Comparison of ENCODE assay signal across 8 cellular contexts in the genomic region with DNA sequence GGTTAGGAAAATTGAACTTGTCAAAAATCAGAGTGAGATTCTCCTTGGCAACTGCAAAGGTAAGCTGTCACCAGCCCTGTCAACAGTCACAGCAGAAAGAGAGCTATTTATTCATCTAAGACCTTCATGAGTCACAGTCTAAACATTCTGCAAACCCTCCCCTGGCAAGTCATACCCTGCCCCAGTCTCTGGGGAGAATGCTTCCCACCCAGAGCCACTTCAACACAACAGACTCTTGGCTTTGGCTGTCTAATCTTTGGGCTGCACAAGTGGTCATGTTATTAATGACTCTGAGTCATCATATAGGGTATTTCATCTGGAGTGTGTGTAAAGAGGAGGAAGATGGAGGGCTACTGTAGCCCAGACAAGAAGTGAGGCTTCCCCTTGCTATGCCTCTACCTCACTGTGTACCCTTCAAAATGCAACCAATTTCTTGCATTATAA.
A peak's percentile ranks its signal among the peaks of the same experiment; 100 is the strongest.
DNase-seq lines count a peak whose midpoint lies in the region; ATAC-seq and TF ChIP-seq lines count a peak whose summit lies in the region.

No MANE protein-coding gene starts in this region.

- no peak for TF ChIP-seq CTCF in prostate gland (IDR thresholded peaks at IDR 0.05)
- no peak for TF ChIP-seq CTCF in GM23338 (conservative IDR thresholded peaks at IDR 0.05; ENCODE audit: low read depth in 2 of 2)

- intact Hi-C loops in prostate gland (cut with DNase I), result no loop called here

- DNase-seq in AG08396 (ENCODE audit: low spot score), result peak; percentile 56
- peak; percentile 7 for DNase-seq in NCI-H128 (lab: John Stamatoyannopoulos, UW; ENCODE audit: unreplicated experiment)
- DNase-seq in dedifferentiated amniotic fluid mesenchymal stem cell (ENCODE audit: extremely low spot score), result peak; percentile 19
- DNase-seq in prostate gland (ENCODE audit: low spot score), result peak; percentile 40
- no peak for DNase-seq in GM23338 (ENCODE audit: low spot score)
- DNase-seq in NOMO-1 (lab: John Stamatoyannopoulos, UW; ENCODE audit: unreplicated experiment in 2 of 2), result no peak

- H3K9me3 Mint-ChIP-seq in GM23338, result no peaks in the 10 kb centered on the region

- no peak overlapping the region for H3K27ac Mint-ChIP-seq in GM23338

- H3K36me3 ChIP-seq in prostate gland (no peaks in the 10 kb centered on the region), GM23338 (ENCODE audit: insufficient read depth) (0 out of 2 replicates have a peak, but pooled peaks cover 3% of the 10 kb centered on the region)

- H3K27ac ChIP-seq in prostate gland (no peak overlapping the region), GM23338 (ENCODE audit: low read depth) (no peak overlapping the region)

- TF ChIP-seq POLR2A in prostate gland (IDR thresholded peaks at IDR 0.05), result no peak

- H3F3A ChIP-seq in GM23338 (replicated peaks; ENCODE audit: low read depth), result no peaks in the 10 kb centered on the region

- H4K20me1 ChIP-seq in GM23338 (replicated peaks; ENCODE audit: insufficient read depth), result no peaks in the 10 kb centered on the region

- H3K36me3 Mint-ChIP-seq in GM23338 (ENCODE audit: low read depth), result no peaks in the 10 kb centered on the region

- H3K27me3 ChIP-seq in prostate gland (replicated peaks; ENCODE audit: insufficient read depth), result no peaks in the 10 kb centered on the region
- no peaks in the 10 kb centered on the region for H3K27me3 ChIP-seq in GM23338 (ENCODE audit: insufficient read depth)

- H3K4me3 Mint-ChIP-seq in GM23338, result no peak overlapping the region

- H3K9me2 ChIP-seq in GM23338 (ENCODE audit: insufficient read depth), result peaks cover 9% of the 10 kb centered on the region; the same call in 1 of the 2 replicates

- no peaks in the 10 kb centered on the region for H3K9me3 ChIP-seq in prostate gland

- no peak overlapping the region for H2AFZ ChIP-seq in GM23338

- H3K4me1 ChIP-seq in prostate gland (replicated peaks) (peaks cover 13% of the 10 kb centered on the region), GM23338 (ENCODE audit: insufficient read depth) (peaks cover 8% of the 10 kb centered on the region)

- H3K79me2 ChIP-seq in GM23338 (replicated peaks; ENCODE audit: insufficient read depth), result no peaks in the 10 kb centered on the region

- peaks cover 4% of the 10 kb centered on the region for H3K27me3 Mint-ChIP-seq in GM23338 (ENCODE audit: insufficient read depth, low read depth, poor library complexity)

- ATAC-seq in GM21717 (IDR thresholded peaks at IDR 0.05; ENCODE audit: unreplicated experiment) (peak; percentile 53), GM23338 (no peak), HG03045 (IDR thresholded peaks at IDR 0.05; ENCODE audit: unreplicated experiment) (no peak)

- no peak overlapping the region for H3K4me2 ChIP-seq in GM23338

- H3K4me1 Mint-ChIP-seq in GM23338, result peaks cover 4% of the 10 kb centered on the region

- H3K4me3 ChIP-seq in prostate gland, result no peak overlapping the region
- H3K4me3 ChIP-seq in GM23338, result no peak overlapping the region

TF ChIP-seq in GM23338, 12 proteins besides CTCF, POLR2A, EP300 and RAD21 (continues in another document):
- TF ChIP-seq EZH2 (IDR thresholded peaks at IDR 0.05; ENCODE audit: low read depth, unreplicated experiment) (no peak), ZNF114 (CRISPR knock-in tag; IDR thresholded peaks at IDR 0.05) (no peak), JUNB (IDR thresholded peaks at IDR 0.05; ENCODE audit: unreplicated experiment) (no peak), STAT1 (IDR thresholded peaks at IDR 0.05; ENCODE audit: unreplicated experiment) (no peak), EZH2phosphoT487 (IDR thresholded peaks at IDR 0.05; ENCODE audit: unreplicated experiment) (no peak), CREB1 (CRISPR knock-in tag; IDR thresholded peaks at IDR 0.05; ENCODE audit: low read depth) (no peak), REST (IDR thresholded peaks at IDR 0.05; ENCODE audit: unreplicated experiment) (no peak), ZNF462 (CRISPR knock-in tag; IDR thresholded peaks at IDR 0.05) (no peak), ZNF331 (CRISPR knock-in tag; IDR thresholded peaks at IDR 0.05; ENCODE audit: low read depth) (no peak)

Comparison
In these comparisons a context has a peak if more than half of its experiments do, and no peak if none do; other contexts are left out.
1. DNase-seq: peak in AG08396 (single experiment), NCI-H128 (single experiment), dedifferentiated amniotic fluid mesenchymal stem cell (single experiment) and prostate gland (single experiment); none in GM23338 (single experiment) and NOMO-1 (0 of 2).